Comparison of ENCODE assay signal across 30 cellular contexts in the genomic region with DNA sequence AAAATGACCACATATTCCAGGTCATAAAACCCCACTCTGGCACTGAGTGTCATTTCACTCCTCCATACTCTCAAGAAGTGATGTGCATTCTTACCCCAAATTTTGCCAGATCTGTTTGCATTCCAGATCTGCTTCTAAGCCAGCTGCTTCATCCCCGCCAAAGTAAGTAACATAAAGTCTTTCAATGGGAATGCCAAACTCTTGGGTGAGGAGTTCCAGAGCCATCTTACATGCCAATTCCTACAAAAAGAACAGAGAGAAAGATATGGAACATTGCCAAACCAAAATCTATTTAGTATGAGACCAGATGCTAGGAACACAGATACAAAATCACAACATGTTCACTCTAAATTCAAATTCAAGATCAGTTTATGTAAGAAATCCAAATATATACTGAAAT.
"Had no signal": no experiment of that assay in that cellular context is flagged by ENCODE, and none has a peak within 500 bp of the region (broad histone marks: within the 10 kb centered on the region; RNA-seq: fewer than 3 reads in every experiment).

No MANE protein-coding gene starts in this region.

- ATAC-seq: activated CD8-positive, alpha-beta T cell treated with anti-CD3 and anti-CD28 coated beads for 36 hours; gastroesophageal sphincter; left cardiac atrium; left ventricle myocardium superior; pancreas; sciatic nerve; stimulated activated effector memory CD8-positive, alpha-beta T cell treated with anti-CD3 and anti-CD28 coated beads, Interleukin-12 subunit alpha, Interleukin-12 subunit beta, amount 100 ng/mL, for 72 hours had no signal

- H3K27ac Mint-ChIP-seq: activated B cell treated with CpG ODN at 0.5 μM for 24 hours; activated naive CD8-positive, alpha-beta T cell; mesothelial cell of epicardium; nephron progenitor cell; stimulated activated effector memory CD8-positive, alpha-beta T cell treated with anti-CD3 and anti-CD28 coated beads, Interleukin-12 subunit alpha, Interleukin-12 subunit beta, amount 100 ng/mL, for 72 hours; stimulated activated naive CD8-positive, alpha-beta T cell treated with anti-CD3 and anti-CD28 coated beads, Interleukin-15, Interleukin-2, amounts not matched to agents 100 ng/mL and 50 ng/mL, for 24 hours had no signal

- H3K4me3 Mint-ChIP-seq: activated B cell treated with CpG ODN at 0.5 μM for 24 hours; activated CD8-positive, alpha-beta T cell treated with anti-CD3 and anti-CD28 coated beads for 36 hours; activated naive CD8-positive, alpha-beta T cell; mesothelial cell of epicardium; naive B cell; nephron progenitor cell; stimulated activated effector memory CD8-positive, alpha-beta T cell treated with anti-CD3 and anti-CD28 coated beads, Interleukin-12 subunit alpha, Interleukin-12 subunit beta, amount 100 ng/mL, for 72 hours; stimulated activated naive CD8-positive, alpha-beta T cell treated with anti-CD3 and anti-CD28 coated beads, Interleukin-15, Interleukin-2, amounts not matched to agents 100 ng/mL and 50 ng/mL, for 24 hours had no signal

- H3K4me3 ChIP-seq: coronary artery, dorsolateral prefrontal cortex, gastroesophageal sphincter, hepatocyte, pancreas, prostate gland, thyroid gland, upper lobe of left lung had no signal

- DNase-seq: activated B cell treated with CpG ODN at 0.5 μM for 24 hours; activated CD4-positive, alpha-beta T cell treated with anti-CD3 and anti-CD28 coated beads, Interleukin-2, amount 50 U/mL, for 1 hour; activated CD8-positive, alpha-beta T cell treated with anti-CD3 and anti-CD28 coated beads for 36 hours; activated effector memory CD4-positive, alpha-beta T cell treated with Interleukin-2 at 50 U/mL for 16 hours; activated naive CD4-positive, alpha-beta T cell treated with Interleukin-2 at 50 U/mL for 16 hours; activated T-cell treated with anti-CD3 and anti-CD28 coated beads, Interleukin-2, amount 50 U/mL, for 48 hours; brain microvascular endothelial cell; dorsolateral prefrontal cortex; effector memory CD4-positive, alpha-beta T cell; erythroblast; left cardiac atrium; left ventricle myocardium superior; naive B cell; nephron progenitor cell; pancreas; retina; small intestine; stimulated activated CD4-positive, alpha-beta T cell treated with anti-CD3 and anti-CD28 coated beads, Interleukin-4, amount 100 ng/mL, for 24 hours; substantia nigra; thyroid gland; upper lobe of left lung had no signal

- H3K27me3 Mint-ChIP-seq: activated B cell treated with CpG ODN at 0.5 μM for 24 hours; activated CD8-positive, alpha-beta T cell treated with anti-CD3 and anti-CD28 coated beads for 36 hours; activated naive CD8-positive, alpha-beta T cell; naive B cell; stimulated activated naive CD8-positive, alpha-beta T cell treated with anti-CD3 and anti-CD28 coated beads, Interleukin-15, Interleukin-2, amounts not matched to agents 100 ng/mL and 50 ng/mL, for 24 hours had no signal

- H3K9me3 Mint-ChIP-seq: activated B cell treated with CpG ODN at 0.5 μM for 24 hours; activated CD8-positive, alpha-beta T cell treated with anti-CD3 and anti-CD28 coated beads for 36 hours; mesothelial cell of epicardium; naive B cell; nephron progenitor cell; stimulated activated effector memory CD8-positive, alpha-beta T cell treated with anti-CD3 and anti-CD28 coated beads, Interleukin-12 subunit alpha, Interleukin-12 subunit beta, amount 100 ng/mL, for 72 hours; stimulated activated naive CD8-positive, alpha-beta T cell treated with anti-CD3 and anti-CD28 coated beads, Interleukin-15, Interleukin-2, amounts not matched to agents 100 ng/mL and 50 ng/mL, for 24 hours had no signal

- H3K4me1 Mint-ChIP-seq: activated B cell treated with CpG ODN at 0.5 μM for 24 hours; mesothelial cell of epicardium; nephron progenitor cell; stimulated activated effector memory CD8-positive, alpha-beta T cell treated with anti-CD3 and anti-CD28 coated beads, Interleukin-12 subunit alpha, Interleukin-12 subunit beta, amount 100 ng/mL, for 72 hours had no signal
